Comparison of ENCODE assay signal across 28 cellular contexts in the genomic region with DNA sequence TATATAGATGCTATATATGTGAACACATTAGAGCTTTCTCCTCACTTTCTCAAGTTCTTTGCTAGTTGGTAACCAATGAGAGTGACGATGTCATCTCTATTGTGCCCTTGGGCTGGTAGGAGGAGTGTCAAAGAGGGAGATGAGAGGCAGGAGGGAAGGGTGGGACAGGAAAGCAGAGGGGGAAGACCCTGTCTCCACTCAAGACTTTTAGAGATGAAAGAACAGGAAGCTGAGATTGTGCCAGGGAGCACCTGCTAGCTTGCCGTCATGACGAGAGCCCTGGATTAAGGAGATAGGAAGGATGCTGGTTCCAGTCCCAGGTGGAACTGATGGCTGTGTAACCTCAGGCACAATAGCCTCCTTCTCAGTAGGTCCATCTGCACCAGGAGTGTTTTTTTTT. TPM values are rescaled to one million over a fixed set of nuclear protein-coding genes. Genes with fewer than 3 reads are reported as not detected.
DNase-seq lines count a peak whose midpoint lies in the region; ATAC-seq, FAIRE-seq and TF ChIP-seq lines count a peak whose summit lies in the region.
"Had no signal": no experiment of that assay in that cellular context is flagged by ENCODE, and none has a peak within 500 bp of the region (broad histone marks: within the 10 kb centered on the region; RNA-seq: fewer than 3 reads in every experiment).

No MANE protein-coding gene starts in this region.

- peak overlapping the region; percentile 10 for H3K4me3 Mint-ChIP-seq in natural killer cell treated with Interleukin-12 subunit alpha and Interleukin-12 subunit beta and Interleukin-15 and Interleukin-18, amount 100 ng/mL, for 72 hours
- H3K4me3 Mint-ChIP-seq: HFFc6, neural crest cell had no signal

- peaks cover 0 to 2% of the 10 kb centered on the region in 2 experiments; a peak in 1 of 4 replicates for H3K36me3 ChIP-seq in GM12878 (ENCODE audit: control insufficient read depth in 2 of 2, insufficient read depth in 2 of 2, low read length in 1 of 2)
- no peaks in the 10 kb centered on the region for H3K36me3 ChIP-seq in left lung
- H3K36me3 ChIP-seq: breast epithelium, esophagus squamous epithelium, SJCRH30, stomach, upper lobe of left lung had no signal

- peaks cover 38% of the 10 kb centered on the region in 2 donors for H3K4me1 Mint-ChIP-seq in natural killer cell treated with Interleukin-12 subunit alpha and Interleukin-12 subunit beta and Interleukin-15 and Interleukin-18, amount 100 ng/mL, for 72 hours (ENCODE audit: low read depth in 2 of 2)

- H3K9ac ChIP-seq in GM12878 (ENCODE audit: control insufficient read depth, insufficient read depth, low read length), result no peak overlapping the region

- H3K27me3 Mint-ChIP-seq in natural killer cell treated with Interleukin-12 subunit alpha and Interleukin-12 subunit beta and Interleukin-15 and Interleukin-18, amount 100 ng/mL, for 72 hours, result peaks cover 34 to 42% of the 10 kb centered on the region in 2 donors

- H4K20me1 ChIP-seq in GM12878 (ENCODE audit: control insufficient read depth, insufficient read depth), result no peaks in the 10 kb centered on the region

- intact Hi-C loops in GM12878 (cut with micrococcal nuclease; ENCODE audit: unreplicated experiment) (no loop called here), left lung (cut with DNase I) (no loop called here)

- WGBS in GM12878 (ENCODE audit: insufficient coverage, insufficient replicate concordance, low lambda C conversion rate, missing lambda C conversion rate), result 32% methylated on average over 3 of the region's 3 CpGs

- H3K4me2 ChIP-seq in GM12878 (ENCODE audit: control insufficient read depth, insufficient read depth), result peak overlapping the region; percentile 62

- H3K4me1 ChIP-seq in GM12878 (ENCODE audit: control insufficient read depth, insufficient read depth, low read length) (peaks cover 44% of the 10 kb centered on the region), left lung (peaks cover 0 to 30% of the 10 kb centered on the region in 2 donors)
- H3K4me1 ChIP-seq: breast epithelium, SJCRH30, stomach had no signal

- H2AFZ ChIP-seq in GM12878 (ENCODE audit: control insufficient read depth, low read depth, low read length), result no peak overlapping the region

- no peaks in the 10 kb centered on the region for H3K27me3 ChIP-seq in HL-60 (ENCODE audit: insufficient read depth, poor library complexity, severe bottlenecking)
- no peaks in the 10 kb centered on the region for H3K27me3 ChIP-seq in GM12878 (replicated peaks in 1 of 2; ENCODE audit: control insufficient read depth in 2 of 2, insufficient read depth in 2 of 2, low read length in 1 of 2)
- H3K27me3 ChIP-seq in left lung, result no peaks in the 10 kb centered on the region
- H3K27me3 ChIP-seq: breast epithelium, esophagus squamous epithelium, stomach, upper lobe of left lung had no signal

- POLR2A ChIA-PET in GM12878 (lab: Charles Lee), result interaction anchor here (0.7 kb wide), 1 partner anchor 20 kb away, joined by 4 read pairs; no protein-coding TSS in a partner anchor

- TF ChIP-seq EP300 in GM12878 (IDR thresholded peaks at IDR 0.05; ENCODE audit: borderline replicate concordance in 1 of 2, control insufficient read depth in 1 of 2, low read depth in 2 of 2, low read length in 2 of 2), result no peak

- TF ChIP-seq CTCF in HL-60 (IDR thresholded peaks at IDR 0.05; ENCODE audit: insufficient read depth, low read length) (no peak), GM12878 (IDR thresholded peaks at IDR 0.05 in 2 of 3, conservative IDR thresholded peaks at IDR 0.05 in 1 of 3; ENCODE audit: control insufficient read depth in 2 of 3, extremely low read depth in 1 of 3, insufficient read depth in 1 of 3, low read depth in 3 of 3, low read length in 3 of 3) (no peak), left lung (IDR thresholded peaks at IDR 0.05) (no peak)

- CTCF ChIA-PET in GM12878 (lab: Yijun Ruan, JAX), result interaction anchor here (0.8 to 1.7 kb wide), 4 partner anchors 14 to 125 kb away, joined by 3 to 4 read pairs (median 3); no protein-coding TSS in a partner anchor

- H3K9me3 Mint-ChIP-seq in natural killer cell treated with Interleukin-12 subunit alpha and Interleukin-12 subunit beta and Interleukin-15 and Interleukin-18, amount 100 ng/mL, for 72 hours, result no peaks in the 10 kb centered on the region
- H3K9me3 Mint-ChIP-seq: HFFc6, neural crest cell had no signal

- H3K27ac Mint-ChIP-seq in natural killer cell treated with Interleukin-12 subunit alpha and Interleukin-12 subunit beta and Interleukin-15 and Interleukin-18, amount 100 ng/mL, for 72 hours, result peak overlapping the region; percentile 74 to 80
- H3K27ac Mint-ChIP-seq: HFFc6 had no signal

- BruUV-seq in GM12878 (replicated peaks; lab: Mats Ljungman, UMichigan), result no TSS peak

- no peak for FAIRE-seq in GM12878 (lab: Jason Lieb, UNC)
- FAIRE-seq: frontal cortex, K562, RCC 7860 had no signal

- SMC1A ChIA-PET in GM12878 (lab: Charles Lee; ENCODE audit: uncharacterized antibody, unreplicated experiment), result interaction anchor here (0.6 to 3.1 kb wide), 6 partner anchors 11 to 373 kb away, joined by 3 to 14 read pairs (median 3); no protein-coding TSS in a partner anchor

- RAD21 ChIA-PET in GM12878 (lab: Charles Lee; ENCODE audit: unreplicated experiment), result interaction anchor here (0.9 to 1.4 kb wide), 3 partner anchors 11 to 20 kb away, joined by 3 to 4 read pairs (median 4); no protein-coding TSS in a partner anchor

- H3K4me3 ChIP-seq in HL-60 (replicated peaks; ENCODE audit: insufficient read depth, low read length) (no peak overlapping the region), GM12878 (no peak overlapping the region), left lung (no peak overlapping the region)
- H3K4me3 ChIP-seq: breast epithelium, esophagus squamous epithelium, K562, SJCRH30, stomach, upper lobe of left lung had no signal

- DNase-seq in CMK (ENCODE audit: low read depth) (peak; percentile 73), HL-60 (ENCODE audit: low read depth in 1 of 2, low spot score in 1 of 2) (no peak), GM12878 (ENCODE audit: low read depth, low spot score) (no peak), left lung (no peak), COR-L47 (lab: John Stamatoyannopoulos, UW) (no peak), DMS153 treated with DMSO at 0.1 percent for 48 hours (lab: John Stamatoyannopoulos, UW; ENCODE audit: unreplicated experiment) (no peak)
- no peak for DNase-seq in natural killer cell treated with Interleukin-12 subunit alpha and Interleukin-12 subunit beta and Interleukin-15 and Interleukin-18, amount 100 ng/mL, for 72 hours (ENCODE audit: low spot score)
- DNase-seq: activated CD4-positive, alpha-beta T cell treated with anti-CD3 and anti-CD28 coated beads for 1 hour; amniotic stem cell; cortex of kidney; esophagus squamous epithelium; HFFc6; hypothalamus; left ventricle myocardium superior; MM.1S; NCI-H146; NCI-H524; posterior cingulate gyrus; SJCRH30; stomach had no signal

- H3K36me3 Mint-ChIP-seq in natural killer cell treated with Interleukin-12 subunit alpha and Interleukin-12 subunit beta and Interleukin-15 and Interleukin-18, amount 100 ng/mL, for 72 hours, result no peaks in the 10 kb centered on the region

- peaks cover 41% of the 10 kb centered on the region for H3K79me2 ChIP-seq in GM12878 (ENCODE audit: control insufficient read depth, insufficient read depth, low read length)

- in situ Hi-C loops in GM12878 (cut with MboI), result no loop called here

- no peak for TF ChIP-seq RAD21 in GM12878 (IDR thresholded peaks at IDR 0.05; ENCODE audit: insufficient read depth, low read depth, low read length)

- ATAC-seq in GM12878, result no peak
- ATAC-seq in natural killer cell treated with Interleukin-12 subunit alpha and Interleukin-12 subunit beta and Interleukin-15 and Interleukin-18, amount 100 ng/mL, for 72 hours, result no peak
- ATAC-seq in HG03354 (IDR thresholded peaks at IDR 0.05; ENCODE audit: poor library complexity, severe bottlenecking, unreplicated experiment), result no peak
- ATAC-seq in left lung, result no peak
- ATAC-seq: K562, left ventricle myocardium superior, sciatic nerve had no signal

- H3K27ac ChIP-seq in HL-60 (replicated peaks), result peak overlapping the region; percentile 94
- peak overlapping the region; percentile 80 for H3K27ac ChIP-seq in GM12878 (ENCODE audit: control insufficient read depth, insufficient read depth)
- peak overlapping the region in 1 of 2 donors; percentile 69 for H3K27ac ChIP-seq in left lung
- H3K27ac ChIP-seq: breast epithelium, esophagus squamous epithelium, SJCRH30, stomach had no signal

- TF ChIP-seq POLR2A in GM12878 (IDR thresholded peaks at IDR 0.05; ENCODE audit: low read depth, low read length), result no peak

- H3K9me3 ChIP-seq in GM12878 (replicated peaks; ENCODE audit: control insufficient read depth, insufficient read depth, low read length), result no peaks in the 10 kb centered on the region; the same call in 1 of the 3 replicates
- H3K9me3 ChIP-seq in left lung, result no peaks in the 10 kb centered on the region
- H3K9me3 ChIP-seq: breast epithelium, esophagus squamous epithelium, SJCRH30, stomach, upper lobe of left lung had no signal

RNA-seq across cellular contexts. Expression of gene CNR2, which starts 16.7 kb away (rescaled TPM):
- total RNA-seq in GM12878 (2013; cell fraction: nucleolus; rRNA removed), result 18.1 and 19.7 TPM in 2 replicates
- total RNA-seq in GM12878 (2014; rRNA removed) (19.2 and 19.8 TPM in 2 replicates), GM12878 (2014; rRNA removed; fragmentation: Illumina TruSeq; extraction: Trizol) (18.9 and 19.5 TPM in 2 replicates), GM12878 (2021) (13.6 and 15.1 TPM in 2 replicates), left lung (under 1 TPM; 0.05 to 0.06 TPM)
- polyA plus RNA-seq in GM12878 (2011; ENCODE audit: low read depth), result 3.5 TPM
- polyA plus RNA-seq in GM12878 (2011; rRNA removed) (0.40 and 0.46 TPM in 2 replicates), GM12878 (2014; fragmentation: Illumina TruSeq; extraction: Trizol) (12.8 and 13.5 TPM in 2 replicates), GM12878 (2014; fragmentation: Nextera tagmentation; extraction: Ambion mirVana) (10 to 100 TPM in 1 of 2 experiments, 1 to 10 TPM in 1; 9.8 to 12.3 TPM), GM12878 (2014; rRNA removed) (10.3 and 11.2 TPM in 2 replicates), GM12878 (2016; fragmentation: Nextera tagmentation; extraction: Ambion mirVana) (10 to 100 TPM; 11.9 to 12.2 TPM)
- polyA plus RNA-seq in GM12878 (2011; cell fraction: cytosol; rRNA removed), result 0.45 and 0.52 TPM in 2 replicates
- polyA plus RNA-seq in GM12878 (2011; cell fraction: nucleus; rRNA removed), result 0.38 and 0.54 TPM in 2 replicates
- 5.1 and 6.4 TPM in 2 replicates for polyA plus RNA-seq in GM12878 (2012)
- 0.59 and 1.1 TPM in 2 replicates for polyA minus RNA-seq in GM12878 (2011; rRNA and poly(A)+ RNA removed)
- 0.21 TPM in 1 of 2 replicates, not detected in the other for polyA minus RNA-seq in GM12878 (2011; cell fraction: cytosol; rRNA and poly(A)+ RNA removed)
- polyA minus RNA-seq in GM12878 (2011; cell fraction: nucleus; rRNA and poly(A)+ RNA removed), result 0.24 and 0.38 TPM in 2 replicates
- total RNA-seq in natural killer cell treated with Interleukin-12 subunit alpha and Interleukin-12 subunit beta and Interleukin-15 and Interleukin-18, amount 100 ng/mL, for 72 hours, result 1 to 10 TPM; 2.1 to 3.8 TPM
- total RNA-seq: frontal cortex, HFFc6, K562, left ventricle myocardium superior, neural crest cell, SJCRH30 had no signal
- polyA plus RNA-seq: K562 had no signal

RNA-seq across cellular contexts. Expression of gene FUCA1, which starts 28.4 kb away (rescaled TPM):
- total RNA-seq in GM12878 (2013; cell fraction: nucleolus; rRNA removed), result 37.5 and 45.4 TPM in 2 replicates
- total RNA-seq in GM12878 (2014; rRNA removed) (53.7 and 59.5 TPM in 2 replicates), GM12878 (2014; rRNA removed; fragmentation: Illumina TruSeq; extraction: Trizol) (51.4 and 54.4 TPM in 2 replicates), GM12878 (2021) (41.3 and 42.4 TPM in 2 replicates), left lung (10 to 100 TPM; 45.3 to 61.3 TPM)
- polyA plus RNA-seq in GM12878 (2011; ENCODE audit: low read depth), result 40.3 TPM
- polyA plus RNA-seq in GM12878 (2011; rRNA removed) (51.6 and 65.1 TPM in 2 replicates), GM12878 (2014; fragmentation: Illumina TruSeq; extraction: Trizol) (55.9 and 61.5 TPM in 2 replicates), GM12878 (2014; fragmentation: Nextera tagmentation; extraction: Ambion mirVana) (10 to 100 TPM; 33.3 to 41.8 TPM), GM12878 (2014; rRNA removed) (39.6 and 49.9 TPM in 2 replicates), GM12878 (2016; fragmentation: Nextera tagmentation; extraction: Ambion mirVana) (100 to 1,000 TPM; 112 to 117 TPM)
- 31.8 and 33.0 TPM in 2 replicates for polyA plus RNA-seq in GM12878 (2011; cell fraction: cytosol; rRNA removed)
- 19.2 and 22.0 TPM in 2 replicates for polyA plus RNA-seq in GM12878 (2011; cell fraction: nucleus; rRNA removed)
- 39.7 and 51.5 TPM in 2 replicates for polyA plus RNA-seq in GM12878 (2012)
- 29.6 and 35.9 TPM in 2 replicates for polyA minus RNA-seq in GM12878 (2011; rRNA and poly(A)+ RNA removed)
- polyA minus RNA-seq in GM12878 (2011; cell fraction: cytosol; rRNA and poly(A)+ RNA removed), result 10.7 and 11.8 TPM in 2 replicates
- polyA minus RNA-seq in GM12878 (2011; cell fraction: nucleus; rRNA and poly(A)+ RNA removed), result 5.4 and 9.6 TPM in 2 replicates
- total RNA-seq in natural killer cell treated with Interleukin-12 subunit alpha and Interleukin-12 subunit beta and Interleukin-15 and Interleukin-18, amount 100 ng/mL, for 72 hours, result 10 to 100 TPM; 10.3 to 15.1 TPM
